12 cellular contexts compared by ENCODE assay signal in genomic region chr11:71284525-71285092, GRCh38. TPM values are rescaled to one million over a fixed set of nuclear protein-coding genes. Genes with fewer than 3 reads are reported as not detected.
DNase-seq lines count a peak whose midpoint lies in the region; ATAC-seq and TF ChIP-seq lines count a peak whose summit lies in the region.
"Had no signal": no experiment of that assay in that cellular context is flagged by ENCODE, and none has a peak within 500 bp of the region (broad histone marks: within the 10 kb centered on the region; RNA-seq: fewer than 3 reads in every experiment).

No MANE protein-coding gene starts in this region.

- H3K27me3 ChIP-seq in esophagus squamous epithelium (no peaks in the 10 kb centered on the region), rectal smooth muscle tissue (ENCODE audit: control insufficient read depth, insufficient read depth, low read length) (peaks cover 3% of the 10 kb centered on the region), right atrium auricular region (no peaks in the 10 kb centered on the region)
- H3K27me3 ChIP-seq: left lung, neural progenitor cell had no signal

- H3K9me3 ChIP-seq in esophagus squamous epithelium (no peaks in the 10 kb centered on the region), right atrium auricular region (peaks cover 0 to 12% of the 10 kb centered on the region in 2 donors)

- peak overlapping the region; percentile 58 to 78 (median 66) for H3K27ac ChIP-seq in esophagus squamous epithelium
- no peak overlapping the region for H3K27ac ChIP-seq in rectal smooth muscle tissue (ENCODE audit: low read depth, low read length)
- no peak overlapping the region for H3K27ac ChIP-seq in right atrium auricular region
- H3K27ac ChIP-seq: neural progenitor cell had no signal

- H3K4me3 ChIP-seq in esophagus squamous epithelium = peak overlapping the region; percentile 20 to 38 (median 36)
- H3K4me3 ChIP-seq in rectal smooth muscle tissue (ENCODE audit: low read length) = peak overlapping the region; percentile 53
- no peak overlapping the region for H3K4me3 ChIP-seq in right atrium auricular region
- H3K4me3 ChIP-seq: left lung, neural progenitor cell had no signal

- TF ChIP-seq POLR2A in esophagus squamous epithelium (IDR thresholded peaks at IDR 0.05) = no peak

- no peaks in the 10 kb centered on the region for H3K36me3 ChIP-seq in esophagus squamous epithelium
- H3K36me3 ChIP-seq in rectal smooth muscle tissue (ENCODE audit: control insufficient read depth, insufficient read depth, low read length) = no peaks in the 10 kb centered on the region
- H3K36me3 ChIP-seq in right atrium auricular region = no peaks in the 10 kb centered on the region
- H3K36me3 ChIP-seq: left lung, neural progenitor cell had no signal

- 77% methylated on average over 1 of the region's 2 CpGs; no CpG with 5 or more reads in 1 of the 2 donors for WGBS in esophagus squamous epithelium, 2 donors

- H3K9ac ChIP-seq in rectal smooth muscle tissue (ENCODE audit: low read length) = no peak overlapping the region
- H3K9ac ChIP-seq: neural progenitor cell had no signal

- no peak for TF ChIP-seq CTCF in esophagus squamous epithelium (IDR thresholded peaks at IDR 0.05)
- TF ChIP-seq CTCF in right atrium auricular region (IDR thresholded peaks at IDR 0.05) = no peak

- ATAC-seq in HG03175 (IDR thresholded peaks at IDR 0.05; ENCODE audit: unreplicated experiment) = no peak

- peaks cover 7 to 51% (median 10%) of the 10 kb centered on the region in 3 donors for H3K4me1 ChIP-seq in esophagus squamous epithelium
- H3K4me1 ChIP-seq in rectal smooth muscle tissue (ENCODE audit: control insufficient read depth, insufficient read depth, low read length) = no peaks in the 10 kb centered on the region
- no peaks in the 10 kb centered on the region for H3K4me1 ChIP-seq in right atrium auricular region

- DNase-seq in DMS79 (lab: John Stamatoyannopoulos, UW) (peak; percentile 17), NCI-H446 treated with DMSO at 0.1 percent for 48 hours (lab: John Stamatoyannopoulos, UW) (peak; percentile 30), esophagus squamous epithelium (lab: John Stamatoyannopoulos, UW) (no peak), right atrium auricular region (ENCODE audit: low spot score) (no peak)
- no peak for DNase-seq in activated T-cell treated with anti-CD3 and anti-CD28 coated beads, Interleukin-2, amount 50 U/mL, for 48 hours
- no peak for DNase-seq in activated CD8-positive, alpha-beta memory T cell treated with anti-CD3 and anti-CD28 coated beads, Interleukin-2, amount 50 U/mL, for 48 hours
- DNase-seq: activated naive CD4-positive, alpha-beta T cell treated with anti-CD3 and anti-CD28 coated beads, Interleukin-2, amount 50 U/mL, for 16 hours; SIG-M5 had no signal

- intact Hi-C loops in esophagus squamous epithelium (cut with DNase I) = no loop called here

RNA-seq across cellular contexts. Expression of gene SHANK2, which starts 32.2 kb away (rescaled TPM):
- total RNA-seq in esophagus squamous epithelium (10 to 100 TPM in 1 of 4 donors, 1 to 10 TPM in 3; 2.5 to 12.6 (median 4.8) TPM), right atrium auricular region (under 1 TPM; 0.07 to 0.35 TPM)

Comparison
In these comparisons a context has a peak if more than half of its experiments do, and no peak if none do; other contexts are left out.
1. DNase-seq: peak in DMS79 (single experiment) and NCI-H446 treated with DMSO at 0.1 percent for 48 hours (single experiment); none in esophagus squamous epithelium (single experiment), right atrium auricular region (single experiment), activated T-cell treated with anti-CD3 and anti-CD28 coated beads, Interleukin-2, amount 50 U/mL, for 48 hours (0 of 2) and activated CD8-positive, alpha-beta memory T cell treated with anti-CD3 and anti-CD28 coated beads, Interleukin-2, amount 50 U/mL, for 48 hours (single experiment).
2. H3K27ac ChIP-seq: peak in esophagus squamous epithelium (4 of 4); none in rectal smooth muscle tissue (single experiment) and right atrium auricular region (0 of 2).
3. H3K4me3 ChIP-seq: peak in esophagus squamous epithelium (4 of 4) and rectal smooth muscle tissue (single experiment); none in right atrium auricular region (0 of 2).